15 cellular contexts compared by ENCODE assay signal in the genomic region with DNA sequence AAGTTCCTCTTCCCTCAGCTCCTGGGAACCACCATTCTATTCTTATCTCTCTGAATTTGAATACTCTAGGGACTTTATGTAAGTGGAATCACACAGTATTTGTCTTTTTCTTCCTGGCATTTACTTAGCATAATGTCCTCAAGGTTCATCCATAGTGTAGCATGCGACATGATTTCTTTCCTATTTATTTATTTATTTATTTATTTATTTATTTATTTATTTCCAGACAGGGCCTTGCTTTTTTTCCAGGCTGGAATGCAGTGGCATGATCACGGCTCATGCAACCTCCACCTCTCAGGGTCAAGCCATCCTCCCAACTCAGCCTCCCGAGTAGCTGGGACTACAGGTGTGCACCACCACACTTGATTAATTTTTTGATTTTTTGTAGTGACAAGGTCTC.
"Had no signal": no experiment of that assay in that cellular context is flagged by ENCODE, and none has a peak within 500 bp of the region (broad histone marks: within the 10 kb centered on the region; RNA-seq: fewer than 3 reads in every experiment).

No MANE protein-coding gene starts in this region.

- H3K79me2 ChIP-seq: parathyroid adenoma had no signal

- H3K27ac ChIP-seq: foreskin keratinocyte, heart left ventricle, parathyroid adenoma, psoas muscle, right lobe of liver, thoracic aorta had no signal

- H3K9me3 ChIP-seq: esophagus squamous epithelium, heart left ventricle, psoas muscle, right lobe of liver, spleen, thoracic aorta, transverse colon had no signal

- ATAC-seq: psoas muscle had no signal

- H2AFZ ChIP-seq: parathyroid adenoma had no signal

- H3K36me3 ChIP-seq: esophagus squamous epithelium, heart left ventricle, right lobe of liver, spleen, thoracic aorta, transverse colon had no signal

- H3K27me3 ChIP-seq: esophagus squamous epithelium, right lobe of liver, transverse colon had no signal

- H3K9ac ChIP-seq: parathyroid adenoma had no signal

- DNase-seq: esophagus squamous epithelium; foreskin keratinocyte; heart left ventricle; mammary epithelial cell; psoas muscle; retina; right lobe of liver; spleen; stimulated activated CD4-positive, alpha-beta T cell treated with anti-CD3 and anti-CD28 coated beads, Interleukin-15, amount 100 ng/mL, for 24 hours; stimulated activated CD4-positive, alpha-beta T cell treated with anti-CD3 and anti-CD28 coated beads, Interleukin-1b, Interleukin-23, amount 100 ng/mL, for 48 hours; stimulated activated CD4-positive, alpha-beta T cell treated with anti-CD3 and anti-CD28 coated beads, Interleukin-4, amount 100 ng/mL, for 24 hours; substantia nigra; transverse colon had no signal

- H3K4me3 ChIP-seq: esophagus squamous epithelium, heart left ventricle, psoas muscle, right lobe of liver, spleen, thoracic aorta, transverse colon had no signal

- H3K4me1 ChIP-seq: foreskin keratinocyte, parathyroid adenoma, psoas muscle, right lobe of liver, spleen, transverse colon had no signal
